9 cellular contexts compared by ENCODE assay signal in genomic region chr10:13001041-13001886, GRCh38. TPM values are rescaled to one million over a fixed set of nuclear protein-coding genes. Genes with fewer than 3 reads are reported as not detected.
DNase-seq lines count a peak whose midpoint lies in the region; ATAC-seq and TF ChIP-seq lines count a peak whose summit lies in the region.
"Had no signal": no experiment of that assay in that cellular context is flagged by ENCODE, and none has a peak within 500 bp of the region (broad histone marks: within the 10 kb centered on the region; RNA-seq: fewer than 3 reads in every experiment).

CCDC3 (minus strand) TSS chr10:13001713; CDS start chr10:13001570, 143 bp downstream.

- H3K36me3 ChIP-seq in WERI-Rb-1: no peaks in the 10 kb centered on the region
- no peaks in the 10 kb centered on the region for H3K36me3 ChIP-seq in cardiac muscle cell

- H3K27me3 Mint-ChIP-seq in progenitor cell of endocrine pancreas: peaks cover 77% of the 10 kb centered on the region

- no peaks in the 10 kb centered on the region for H3K4me1 ChIP-seq in cardiac muscle cell (ENCODE audit: low read depth)

- TF ChIP-seq CTCF in WERI-Rb-1 (IDR thresholded peaks at IDR 0.05; ENCODE audit: low read depth, low read length) (no peak), cardiac muscle cell (IDR thresholded peaks at IDR 0.05; ENCODE audit: low read depth, low read length) (no peak), progenitor cell of endocrine pancreas (IDR thresholded peaks at IDR 0.05; ENCODE audit: unreplicated experiment) (no peak)

- DNase-seq in NCI-H2227 (lab: John Stamatoyannopoulos, UW; ENCODE audit: unreplicated experiment): peak; percentile 4
- DNase-seq in NCI-H2227 treated with DMSO at 0.1 percent for 48 hours (lab: John Stamatoyannopoulos, UW): no peak
- peak; percentile 11 for DNase-seq in WERI-Rb-1
- peak; percentile 12 to 70 for DNase-seq in cardiac muscle cell (ENCODE audit: low read depth in 1 of 2, low spot score in 1 of 2)
- DNase-seq in progenitor cell of endocrine pancreas (ENCODE audit: low spot score, unreplicated experiment): peak; percentile 22
- no peak for DNase-seq in GM19238 (ENCODE audit: insufficient read length, low spot score)
- DNase-seq in SKM-1 (lab: John Stamatoyannopoulos, UW; ENCODE audit: unreplicated experiment): no peak

- H3K27me3 ChIP-seq in WERI-Rb-1 (ENCODE audit: insufficient read depth, low read depth, severe bottlenecking): no peaks in the 10 kb centered on the region
- H3K27me3 ChIP-seq in cardiac muscle cell: peaks cover 27% of the 10 kb centered on the region

- H3K4me3 Mint-ChIP-seq in progenitor cell of endocrine pancreas (ENCODE audit: low read depth): peak within 1 kb of the TSS; percentile 72

- H3K27ac ChIP-seq in WERI-Rb-1: no peak within 1 kb of the TSS
- H3K27ac ChIP-seq in cardiac muscle cell: no peak within 1 kb of the TSS
- H3K27ac ChIP-seq: C4-2B had no signal

- H3K4me3 ChIP-seq in WERI-Rb-1 (ENCODE audit: low read depth, low read length) (peak within 1 kb of the TSS; percentile 42), cardiac muscle cell (peak within 1 kb of the TSS; percentile 48)

- H3K9me3 ChIP-seq in WERI-Rb-1 (ENCODE audit: severe bottlenecking): no peaks in the 10 kb centered on the region
- H3K9me3 ChIP-seq in cardiac muscle cell (ENCODE audit: low read depth): no peaks in the 10 kb centered on the region

- no peaks in the 10 kb centered on the region for H3K9me3 Mint-ChIP-seq in progenitor cell of endocrine pancreas (ENCODE audit: low read depth)

- ATAC-seq in GM21526 (IDR thresholded peaks at IDR 0.05; ENCODE audit: low FRiP score, unreplicated experiment): no peak

- no peaks in the 10 kb centered on the region for H3K36me3 Mint-ChIP-seq in progenitor cell of endocrine pancreas (ENCODE audit: insufficient read depth)

- no peak within 1 kb of the TSS for H3K27ac Mint-ChIP-seq in progenitor cell of endocrine pancreas

- peaks cover 1% of the 10 kb centered on the region for H3K4me1 Mint-ChIP-seq in progenitor cell of endocrine pancreas (ENCODE audit: low read depth)

RNA-seq across cellular contexts. Expression of gene CCDC3, which starts in this region (rescaled TPM):
- total RNA-seq in cardiac muscle cell: 4.3 and 5.4 TPM in 2 replicates
- 4.1 and 6.7 TPM in 2 replicates for polyA plus RNA-seq in cardiac muscle cell
- 1.1 and 1.6 TPM in 2 replicates for total RNA-seq in progenitor cell of endocrine pancreas

Comparison
In these comparisons a context has a peak if more than half of its experiments do, and no peak if none do; other contexts are left out.
1. DNase-seq: peak in NCI-H2227 (single experiment), WERI-Rb-1 (single experiment), cardiac muscle cell (2 of 2) and progenitor cell of endocrine pancreas (single experiment); none in NCI-H2227 treated with DMSO at 0.1 percent for 48 hours (single experiment), GM19238 (single experiment) and SKM-1 (single experiment).